ENCODE assay signal across 26 cellular contexts in genomic region chr6:164102701-164103100, GRCh38.
DNase-seq lines count a peak whose midpoint lies in the region; TF ChIP-seq lines count a peak whose summit lies in the region.
"Had no signal": no experiment of that assay in that cellular context is flagged by ENCODE, and none has a peak within 500 bp of the region (broad histone marks: within the 10 kb centered on the region; RNA-seq: fewer than 3 reads in every experiment).

No MANE protein-coding gene starts in this region.

- peak overlapping the region; percentile 84 to 98 (median 93) for H3K27ac Mint-ChIP-seq in brain
- peak overlapping the region; percentile 92 for H3K27ac Mint-ChIP-seq in neural crest cell (ENCODE audit: unreplicated experiment)
- H3K27ac Mint-ChIP-seq in HFFc6 = no peak overlapping the region
- H3K27ac Mint-ChIP-seq: B cell; CD8-positive, alpha-beta T cell had no signal

- H3K4me3 ChIP-seq in right atrium auricular region = no peak overlapping the region
- H3K4me3 ChIP-seq in subcutaneous abdominal adipose tissue (ENCODE audit: low read depth in 1 of 5, low read length in 5 of 5) = no peak overlapping the region

- H3K36me3 ChIP-seq in right atrium auricular region = no peaks in the 10 kb centered on the region
- H3K36me3 ChIP-seq in subcutaneous abdominal adipose tissue (ENCODE audit: control insufficient read depth in 5 of 5, insufficient read depth in 5 of 5, low read length in 5 of 5) = no peaks in the 10 kb centered on the region

- CTCF ChIA-PET in GM10248 (lab: Yijun Ruan, JAX) = no interaction called here

- H3K9ac ChIP-seq in subcutaneous abdominal adipose tissue (ENCODE audit: low read length in 5 of 5) = no peak overlapping the region
- H3K9ac ChIP-seq: KMS-11 had no signal

- intact Hi-C loops in cardiac septum (cut with DNase I) = loop anchor here (10.0 kb wide), 1 partner anchor 268 kb away; no protein-coding TSS in a partner anchor

- H3K9me3 ChIP-seq in right atrium auricular region = no peaks in the 10 kb centered on the region
- no peaks in the 10 kb centered on the region for H3K9me3 ChIP-seq in subcutaneous abdominal adipose tissue (ENCODE audit: control insufficient read depth in 5 of 5, low read length in 5 of 5)
- H3K9me3 ChIP-seq: Caco-2 had no signal

- TF ChIP-seq CTCF in right atrium auricular region (IDR thresholded peaks at IDR 0.05) (no peak), brain (conservative IDR thresholded peaks at IDR 0.05) (no peak), neural crest cell (conservative IDR thresholded peaks at IDR 0.05) (no peak), HFFc6 (IDR thresholded peaks at IDR 0.05) (no peak), GM10248 (IDR thresholded peaks at IDR 0.05; ENCODE audit: control extremely low read depth, extremely low read depth, low read depth, missing control alignments) (no peak)

- H3K4me1 ChIP-seq in right atrium auricular region (peaks cover 0 to 49% of the 10 kb centered on the region in 2 donors), subcutaneous abdominal adipose tissue (ENCODE audit: control insufficient read depth in 5 of 5, insufficient read depth in 5 of 5, low read length in 5 of 5) (peaks cover 5 to 31% (median 18%) of the 10 kb centered on the region in 5 donors)

- no peaks in the 10 kb centered on the region for H3K27me3 ChIP-seq in right atrium auricular region
- H3K27me3 ChIP-seq in subcutaneous abdominal adipose tissue (ENCODE audit: control insufficient read depth in 5 of 5, insufficient read depth in 4 of 5, low read length in 5 of 5) = no peaks in the 10 kb centered on the region

- no peaks in the 10 kb centered on the region for H3K36me3 Mint-ChIP-seq in brain
- H3K36me3 Mint-ChIP-seq in neural crest cell (ENCODE audit: low read depth) = no peaks in the 10 kb centered on the region
- no peaks in the 10 kb centered on the region for H3K36me3 Mint-ChIP-seq in HFFc6 (ENCODE audit: low read depth)
- H3K36me3 Mint-ChIP-seq: CD8-positive, alpha-beta T cell had no signal

- H3K27ac ChIP-seq in right atrium auricular region (peak overlapping the region; percentile 53 to 94), subcutaneous abdominal adipose tissue (ENCODE audit: low read depth, low read length) (peak overlapping the region; percentile 11)
- H3K27ac ChIP-seq: C4-2B, KMS-11 had no signal

- no peak for DNase-seq in right atrium auricular region (ENCODE audit: low spot score)
- no peak for DNase-seq in cardiac septum (ENCODE audit: low spot score)
- no peak for DNase-seq in neural crest cell (ENCODE audit: low read depth, low spot score)
- DNase-seq in HFFc6 = no peak
- no peak for DNase-seq in activated gamma-delta T cell (lab: John Stamatoyannopoulos, UW)
- no peak for DNase-seq in GM10248 (ENCODE audit: extremely low spot score)
- DNase-seq: Caco-2; CD8-positive, alpha-beta T cell; DMS79; EL; GDM1; GOT3; HCEC 1CT; IMR-90; MM.1S; NCI-H1048; NCI-H1436 treated with DMSO at 0.1 percent for 48 hours; NCI-H2029; NCI-H69; Right ventricle myocardium superior; RPMI8226 had no signal

- POLR2A ChIA-PET in GM10248 (lab: Yijun Ruan, JAX) = no interaction called here

- H3K4me3 Mint-ChIP-seq in brain (peak overlapping the region; percentile 0 to 53 (median 38)), neural crest cell (peak overlapping the region; percentile 78), HFFc6 (no peak overlapping the region)
- H3K4me3 Mint-ChIP-seq: B cell; CD8-positive, alpha-beta T cell had no signal

- no peaks in the 10 kb centered on the region for H3K27me3 Mint-ChIP-seq in brain
- H3K27me3 Mint-ChIP-seq in neural crest cell (ENCODE audit: low read depth) = no peaks in the 10 kb centered on the region
- peaks cover 4% of the 10 kb centered on the region; the same call in 1 of the 2 replicates for H3K27me3 Mint-ChIP-seq in HFFc6 (ENCODE audit: insufficient read depth)

- peaks cover 3 to 12% (median 7%) of the 10 kb centered on the region in 5 experiments for H3K9me3 Mint-ChIP-seq in brain
- H3K9me3 Mint-ChIP-seq in neural crest cell = peaks cover 4% of the 10 kb centered on the region
- H3K9me3 Mint-ChIP-seq in HFFc6 = peaks cover 14% of the 10 kb centered on the region; the same call in 1 of the 2 replicates
- H3K9me3 Mint-ChIP-seq: CD8-positive, alpha-beta T cell had no signal

- H3K4me1 Mint-ChIP-seq in brain (peaks cover 93% of the 10 kb centered on the region), neural crest cell (peaks cover 77% of the 10 kb centered on the region), HFFc6 (ENCODE audit: low read depth) (no peaks in the 10 kb centered on the region; the same call in 1 of the 2 replicates)
- H3K4me1 Mint-ChIP-seq: B cell had no signal
